In genomic region chr5:168085321-168086040, GRCh38 we compare ENCODE assay signal across 13 cellular contexts.
DNase-seq lines count a peak whose midpoint lies in the region; ATAC-seq and TF ChIP-seq lines count a peak whose summit lies in the region.
"Had no signal": no experiment of that assay in that cellular context is flagged by ENCODE, and none has a peak within 500 bp of the region (broad histone marks: within the 10 kb centered on the region; RNA-seq: fewer than 3 reads in every experiment).

No MANE protein-coding gene starts in this region.

- WGBS in smooth muscle cell (ENCODE audit: low lambda C conversion rate) = 43% methylated on average over 9 of the region's 9 CpGs

- no peaks in the 10 kb centered on the region for H3K79me2 ChIP-seq in smooth muscle cell (ENCODE audit: low read depth)

- CTCF ChIA-PET in HEK293 (lab: Yijun Ruan, JAX) = interaction anchor here (0.7 to 2.8 kb wide), 2 partner anchors 9 to 12 kb away, joined by 3 to 12 read pairs; no protein-coding TSS in a partner anchor

- DNase-seq in SJSA1 (ENCODE audit: low read depth in 1 of 2, low spot score in 2 of 2) (peak; percentile 72 to 81), islet precursor cell (peak; percentile 87), smooth muscle cell (lab: John Stamatoyannopoulos, UW; ENCODE audit: unreplicated experiment) (peak; percentile 23), GM19238 (ENCODE audit: insufficient read length, low spot score) (no peak)
- DNase-seq: activated CD4-positive, alpha-beta T cell treated with anti-CD3 and anti-CD28 coated beads, Interleukin-2, amount 10 ng/mL, durations not matched to agents 7 days and 5 days; CD8-positive, alpha-beta memory T cell; GF-D8; OCI-M1; stimulated activated naive CD8-positive, alpha-beta T cell treated with anti-CD3 and anti-CD28 coated beads, Interleukin-15, Interleukin-2, amounts not matched to agents 100 U/mL and 50 U/mL, for 24 hours; T-helper 2 cell had no signal

- H3K4me2 ChIP-seq in smooth muscle cell = peak overlapping the region; percentile 53

- H3F3A ChIP-seq in smooth muscle cell (ENCODE audit: low read depth) = peaks cover 12% of the 10 kb centered on the region

- no peak overlapping the region for H3K9ac ChIP-seq in smooth muscle cell (ENCODE audit: low read depth)

- peaks cover 16% of the 10 kb centered on the region for H3K4me1 ChIP-seq in HEK293 (ENCODE audit: control insufficient read depth, insufficient read depth, low read length)
- H3K4me1 ChIP-seq in SJSA1 (replicated peaks) = peaks cover 28% of the 10 kb centered on the region
- H3K4me1 ChIP-seq in smooth muscle cell (ENCODE audit: low read depth) = peaks cover 10% of the 10 kb centered on the region

- H3K36me3 ChIP-seq in HEK293 (ENCODE audit: control insufficient read depth in 2 of 2, insufficient read depth in 1 of 2, low read length in 2 of 2) = no peaks in the 10 kb centered on the region
- peaks cover under 1% of the 10 kb centered on the region; the same call in 1 of the 2 replicates for H3K36me3 ChIP-seq in SJSA1
- no peaks in the 10 kb centered on the region for H3K36me3 ChIP-seq in smooth muscle cell (ENCODE audit: low read depth)

- H3K27ac ChIP-seq in HEK293 (ENCODE audit: extremely low read depth, low read depth, low read length) (peak overlapping the region; percentile 60), SJSA1 (peak overlapping the region; percentile 75), smooth muscle cell (ENCODE audit: low read depth) (peak overlapping the region; percentile 45)

- H3K4me3 ChIP-seq in HEK293 (ENCODE audit: low read depth, low read length) (no peak overlapping the region), SJSA1 (no peak overlapping the region), smooth muscle cell (no peak overlapping the region)

- no peaks in the 10 kb centered on the region for H4K20me1 ChIP-seq in smooth muscle cell (ENCODE audit: low read depth)

- POLR2A ChIA-PET in HEK293 (lab: Yijun Ruan, JAX) = no interaction called here

- TF ChIP-seq CTCF in HEK293 (tag by site-specific recombination; IDR thresholded peaks at IDR 0.05) (no peak), smooth muscle cell (IDR thresholded peaks at IDR 0.05; ENCODE audit: borderline replicate concordance, insufficient read depth, poor library complexity, severe bottlenecking) (no peak)

- H3K9me3 ChIP-seq in HEK293 (ENCODE audit: control insufficient read depth, insufficient read depth, low read depth, low read length) (no peaks in the 10 kb centered on the region), SJSA1 (replicated peaks) (no peaks in the 10 kb centered on the region), smooth muscle cell (replicated peaks; ENCODE audit: low read depth) (no peaks in the 10 kb centered on the region)

- ATAC-seq in GM18867 (IDR thresholded peaks at IDR 0.05; ENCODE audit: unreplicated experiment) (no peak), GM21717 (IDR thresholded peaks at IDR 0.05; ENCODE audit: unreplicated experiment) (no peak)
- ATAC-seq: stimulated activated naive CD8-positive, alpha-beta T cell treated with anti-CD3 and anti-CD28 coated beads, Interleukin-15, Interleukin-2, amounts not matched to agents 100 U/mL and 50 U/mL, for 24 hours had no signal

- peak overlapping the region; percentile 35 for H2AFZ ChIP-seq in smooth muscle cell (ENCODE audit: low read depth)

- H3K27me3 ChIP-seq in SJSA1 (replicated peaks) (no peaks in the 10 kb centered on the region), smooth muscle cell (ENCODE audit: low read depth) (no peaks in the 10 kb centered on the region)

TF ChIP-seq in HEK293, 187 proteins besides CTCF, POLR2A, EP300 and RAD21:
- TF ChIP-seq GLIS1 (tag by site-specific recombination; IDR thresholded peaks at IDR 0.05) (peak; percentile 88), ZNF670 (tag by site-specific recombination; IDR thresholded peaks at IDR 0.05; ENCODE audit: low read depth) (no peak), FEZF1 (tag by site-specific recombination; IDR thresholded peaks at IDR 0.05) (peak; percentile 23; the same call in 1 of the 2 replicates), ZSCAN16 (tag by site-specific recombination; IDR thresholded peaks at IDR 0.05) (no peak), ZIC2 (tag by site-specific recombination; IDR thresholded peaks at IDR 0.05) (peak; percentile 98)
- TF ChIP-seq, protein P1, sequence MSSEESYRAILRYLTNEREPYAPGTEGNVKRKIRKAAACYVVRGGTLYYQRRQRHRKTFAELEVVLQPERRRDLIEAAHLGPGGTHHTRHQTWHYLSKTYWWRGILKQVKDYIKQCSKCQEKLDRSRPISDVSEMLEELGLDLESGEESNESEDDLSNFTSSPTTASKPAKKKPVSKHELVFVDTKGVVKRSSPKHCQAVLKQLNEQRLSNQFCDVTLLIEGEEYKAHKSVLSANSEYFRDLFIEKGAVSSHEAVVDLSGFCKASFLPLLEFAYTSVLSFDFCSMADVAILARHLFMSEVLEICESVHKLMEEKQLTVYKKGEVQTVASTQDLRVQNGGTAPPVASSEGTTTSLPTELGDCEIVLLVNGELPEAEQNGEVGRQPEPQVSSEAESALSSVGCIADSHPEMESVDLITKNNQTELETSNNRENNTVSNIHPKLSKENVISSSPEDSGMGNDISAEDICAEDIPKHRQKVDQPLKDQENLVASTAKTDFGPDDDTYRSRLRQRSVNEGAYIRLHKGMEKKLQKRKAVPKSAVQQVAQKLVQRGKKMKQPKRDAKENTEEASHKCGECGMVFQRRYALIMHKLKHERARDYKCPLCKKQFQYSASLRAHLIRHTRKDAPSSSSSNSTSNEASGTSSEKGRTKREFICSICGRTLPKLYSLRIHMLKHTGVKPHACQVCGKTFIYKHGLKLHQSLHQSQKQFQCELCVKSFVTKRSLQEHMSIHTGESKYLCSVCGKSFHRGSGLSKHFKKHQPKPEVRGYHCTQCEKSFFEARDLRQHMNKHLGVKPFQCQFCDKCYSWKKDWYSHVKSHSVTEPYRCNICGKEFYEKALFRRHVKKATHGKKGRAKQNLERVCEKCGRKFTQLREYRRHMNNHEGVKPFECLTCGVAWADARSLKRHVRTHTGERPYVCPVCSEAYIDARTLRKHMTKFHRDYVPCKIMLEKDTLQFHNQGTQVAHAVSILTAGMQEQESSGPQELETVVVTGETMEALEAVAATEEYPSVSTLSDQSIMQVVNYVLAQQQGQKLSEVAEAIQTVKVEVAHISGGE (tag by site-specific recombination; conservative IDR thresholded peaks at IDR 0.05; ENCODE audit: low read depth) = no peak
